ENCODE assay signal across 25 cellular contexts in genomic region chr6:134634952-134635351, GRCh38.
"Had no signal": no experiment of that assay in that cellular context is flagged by ENCODE, and none has a peak within 500 bp of the region (broad histone marks: within the 10 kb centered on the region; RNA-seq: fewer than 3 reads in every experiment).

No MANE protein-coding gene starts in this region.

- H3K27me3 Mint-ChIP-seq: activated CD8-positive, alpha-beta T cell treated with anti-CD3 and anti-CD28 coated beads for 36 hours; activated T-helper 17 cell treated with anti-CD3 and anti-CD28 coated beads, Interleukin-2, amount 50 U/mL, for 72 hours; stimulated activated memory B cell treated with anti-CD40 and anti-IgM and Interleukin-4, amounts not matched to agents 10 μg/mL and 1 μg/mL and 100 μg/mL, for 72 hours; stimulated activated naive CD8-positive, alpha-beta T cell treated with anti-CD3 and anti-CD28 coated beads, Interleukin-15, amount 100 ng/mL, for 72 hours had no signal

- H2AFZ ChIP-seq: hepatocyte, parathyroid adenoma had no signal

- DNase-seq: activated CD4-positive, alpha-beta T cell treated with anti-CD3 and anti-CD28 coated beads for 1 hour; activated CD4-positive, alpha-beta T cell treated with anti-CD3 and anti-CD28 coated beads, Interleukin-2, amount 50 U/mL, for 1 hour; activated CD8-positive, alpha-beta T cell treated with anti-CD3 and anti-CD28 coated beads for 36 hours; activated gamma-delta T cell treated with Interleukin-2 at 50 U/mL for 16 hours; activated naive CD4-positive, alpha-beta T cell treated with anti-CD3 and anti-CD28 coated beads, Interleukin-2, amount 50 U/mL, for 16 hours; activated T-cell treated with anti-CD3 and anti-CD28 coated beads, Interleukin-2, amount 50 U/mL, for 4 hours; central memory CD4-positive, alpha-beta T cell; islet precursor cell; left cardiac atrium; mammary epithelial cell; psoas muscle; sigmoid colon; small intestine; stimulated activated CD4-positive, alpha-beta T cell treated with anti-CD3 and anti-CD28 coated beads, Interleukin-4, amount 100 ng/mL, for 24 hours; stimulated activated naive CD8-positive, alpha-beta T cell treated with anti-CD3 and anti-CD28 coated beads, Interleukin-15, amount 100 ng/mL, for 72 hours; thyroid gland; upper lobe of left lung had no signal

- H3K9ac ChIP-seq: parathyroid adenoma had no signal

- ATAC-seq: activated CD8-positive, alpha-beta T cell treated with anti-CD3 and anti-CD28 coated beads for 36 hours; activated T-cell treated with anti-CD3 and anti-CD28 coated beads, Interleukin-2, amount 50 U/mL, for 4 hours; activated T-helper 17 cell treated with anti-CD3 and anti-CD28 coated beads, Interleukin-2, amount 50 U/mL, for 72 hours; gastroesophageal sphincter; left cardiac atrium; psoas muscle; stimulated activated memory B cell treated with anti-CD40 and anti-IgM and Interleukin-4, amounts not matched to agents 10 μg/mL and 1 μg/mL and 100 μg/mL, for 72 hours; stimulated activated naive CD8-positive, alpha-beta T cell treated with anti-CD3 and anti-CD28 coated beads, Interleukin-15, amount 100 ng/mL, for 72 hours had no signal

- H3K36me3 Mint-ChIP-seq: stimulated activated memory B cell treated with anti-CD40 and anti-IgM and Interleukin-4, amounts not matched to agents 10 μg/mL and 1 μg/mL and 100 μg/mL, for 72 hours had no signal

- H3K9me3 Mint-ChIP-seq: activated CD8-positive, alpha-beta T cell treated with anti-CD3 and anti-CD28 coated beads for 36 hours; activated T-cell treated with anti-CD3 and anti-CD28 coated beads, Interleukin-2, amount 50 U/mL, for 4 hours; activated T-helper 17 cell treated with anti-CD3 and anti-CD28 coated beads, Interleukin-2, amount 50 U/mL, for 72 hours; nephron; stimulated activated memory B cell treated with anti-CD40 and anti-IgM and Interleukin-4, amounts not matched to agents 10 μg/mL and 1 μg/mL and 100 μg/mL, for 72 hours; stimulated activated naive CD8-positive, alpha-beta T cell treated with anti-CD3 and anti-CD28 coated beads, Interleukin-15, amount 100 ng/mL, for 72 hours had no signal

- H3K27ac Mint-ChIP-seq: activated CD8-positive, alpha-beta T cell treated with anti-CD3 and anti-CD28 coated beads for 36 hours; activated T-helper 17 cell treated with anti-CD3 and anti-CD28 coated beads, Interleukin-2, amount 50 U/mL, for 72 hours; nephron; stimulated activated memory B cell treated with anti-CD40 and anti-IgM and Interleukin-4, amounts not matched to agents 10 μg/mL and 1 μg/mL and 100 μg/mL, for 72 hours; stimulated activated naive CD8-positive, alpha-beta T cell treated with anti-CD3 and anti-CD28 coated beads, Interleukin-15, amount 100 ng/mL, for 72 hours had no signal

- H3K9me3 ChIP-seq: breast epithelium, gastroesophageal sphincter, neutrophil, psoas muscle, sigmoid colon, thyroid gland, upper lobe of left lung had no signal

- H3K4me1 ChIP-seq: breast epithelium, gastroesophageal sphincter, sigmoid colon, thyroid gland had no signal

- H3K27me3 ChIP-seq: breast epithelium, gastroesophageal sphincter, hepatocyte, sigmoid colon, thyroid gland, upper lobe of left lung had no signal

- H3K79me2 ChIP-seq: hepatocyte, parathyroid adenoma had no signal

- H3K36me3 ChIP-seq: breast epithelium, gastroesophageal sphincter, neutrophil, sigmoid colon, thyroid gland, upper lobe of left lung had no signal

- H3K4me2 ChIP-seq: hepatocyte had no signal

- H3K4me3 ChIP-seq: breast epithelium, gastroesophageal sphincter, hepatocyte, psoas muscle, sigmoid colon, thyroid gland, upper lobe of left lung had no signal

- H3K27ac ChIP-seq: breast epithelium, gastroesophageal sphincter, hepatocyte, neutrophil, parathyroid adenoma, psoas muscle, sigmoid colon, thyroid gland, upper lobe of left lung had no signal

- H3K4me3 Mint-ChIP-seq: activated CD8-positive, alpha-beta T cell treated with anti-CD3 and anti-CD28 coated beads for 36 hours; activated T-cell treated with anti-CD3 and anti-CD28 coated beads, Interleukin-2, amount 50 U/mL, for 4 hours; activated T-helper 17 cell treated with anti-CD3 and anti-CD28 coated beads, Interleukin-2, amount 50 U/mL, for 72 hours; nephron; stimulated activated memory B cell treated with anti-CD40 and anti-IgM and Interleukin-4, amounts not matched to agents 10 μg/mL and 1 μg/mL and 100 μg/mL, for 72 hours; stimulated activated naive CD8-positive, alpha-beta T cell treated with anti-CD3 and anti-CD28 coated beads, Interleukin-15, amount 100 ng/mL, for 72 hours had no signal
